In the genomic region with DNA sequence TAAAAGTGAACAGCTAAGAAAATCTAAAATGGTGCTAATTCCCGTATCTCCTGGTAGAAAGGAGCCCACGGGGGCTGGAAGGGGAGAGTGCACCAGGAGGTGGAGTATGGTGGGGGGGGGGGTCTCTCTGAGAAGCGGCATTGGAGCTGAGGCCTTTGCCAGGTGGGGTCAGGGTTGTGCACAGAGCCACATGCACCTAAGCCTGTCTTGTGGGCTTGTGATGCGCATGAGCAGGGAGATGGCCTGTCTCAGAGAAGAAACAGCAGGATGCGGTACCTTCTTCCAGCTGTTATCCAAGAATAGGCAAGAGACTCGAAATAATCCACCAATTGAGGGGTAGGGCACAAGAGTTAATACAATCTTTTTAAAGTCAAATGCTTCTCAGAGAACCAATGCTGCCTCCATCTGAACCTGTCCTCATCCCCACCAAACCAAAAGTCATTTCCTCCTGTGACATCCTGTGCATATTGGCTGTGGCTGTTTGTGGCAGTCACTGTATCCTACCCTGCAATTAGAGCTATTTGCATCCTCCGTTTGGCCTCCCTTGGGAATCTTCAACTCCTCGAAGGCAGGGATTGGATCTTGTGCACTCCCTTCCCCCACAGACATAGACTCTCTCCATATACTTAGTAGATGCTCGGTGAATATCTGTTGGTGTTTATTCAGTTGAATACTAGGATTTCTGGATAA, we compare ENCODE assay signal across 1 cellular context.
TF ChIP-seq lines count a peak whose summit lies in the region.

No MANE protein-coding gene starts in this region.

TF ChIP-seq in GM23338, 12 proteins besides CTCF, POLR2A, EP300 and RAD21 (continued from another document):
- TF ChIP-seq, protein P1, sequence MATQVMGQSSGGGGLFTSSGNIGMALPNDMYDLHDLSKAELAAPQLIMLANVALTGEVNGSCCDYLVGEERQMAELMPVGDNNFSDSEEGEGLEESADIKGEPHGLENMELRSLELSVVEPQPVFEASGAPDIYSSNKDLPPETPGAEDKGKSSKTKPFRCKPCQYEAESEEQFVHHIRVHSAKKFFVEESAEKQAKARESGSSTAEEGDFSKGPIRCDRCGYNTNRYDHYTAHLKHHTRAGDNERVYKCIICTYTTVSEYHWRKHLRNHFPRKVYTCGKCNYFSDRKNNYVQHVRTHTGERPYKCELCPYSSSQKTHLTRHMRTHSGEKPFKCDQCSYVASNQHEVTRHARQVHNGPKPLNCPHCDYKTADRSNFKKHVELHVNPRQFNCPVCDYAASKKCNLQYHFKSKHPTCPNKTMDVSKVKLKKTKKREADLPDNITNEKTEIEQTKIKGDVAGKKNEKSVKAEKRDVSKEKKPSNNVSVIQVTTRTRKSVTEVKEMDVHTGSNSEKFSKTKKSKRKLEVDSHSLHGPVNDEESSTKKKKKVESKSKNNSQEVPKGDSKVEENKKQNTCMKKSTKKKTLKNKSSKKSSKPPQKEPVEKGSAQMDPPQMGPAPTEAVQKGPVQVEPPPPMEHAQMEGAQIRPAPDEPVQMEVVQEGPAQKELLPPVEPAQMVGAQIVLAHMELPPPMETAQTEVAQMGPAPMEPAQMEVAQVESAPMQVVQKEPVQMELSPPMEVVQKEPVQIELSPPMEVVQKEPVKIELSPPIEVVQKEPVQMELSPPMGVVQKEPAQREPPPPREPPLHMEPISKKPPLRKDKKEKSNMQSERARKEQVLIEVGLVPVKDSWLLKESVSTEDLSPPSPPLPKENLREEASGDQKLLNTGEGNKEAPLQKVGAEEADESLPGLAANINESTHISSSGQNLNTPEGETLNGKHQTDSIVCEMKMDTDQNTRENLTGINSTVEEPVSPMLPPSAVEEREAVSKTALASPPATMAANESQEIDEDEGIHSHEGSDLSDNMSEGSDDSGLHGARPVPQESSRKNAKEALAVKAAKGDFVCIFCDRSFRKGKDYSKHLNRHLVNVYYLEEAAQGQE (IDR thresholded peaks at IDR 0.05; ENCODE audit: unreplicated experiment): no peak
- no peak for TF ChIP-seq ETS1 (IDR thresholded peaks at IDR 0.05)
